In the genomic region with DNA sequence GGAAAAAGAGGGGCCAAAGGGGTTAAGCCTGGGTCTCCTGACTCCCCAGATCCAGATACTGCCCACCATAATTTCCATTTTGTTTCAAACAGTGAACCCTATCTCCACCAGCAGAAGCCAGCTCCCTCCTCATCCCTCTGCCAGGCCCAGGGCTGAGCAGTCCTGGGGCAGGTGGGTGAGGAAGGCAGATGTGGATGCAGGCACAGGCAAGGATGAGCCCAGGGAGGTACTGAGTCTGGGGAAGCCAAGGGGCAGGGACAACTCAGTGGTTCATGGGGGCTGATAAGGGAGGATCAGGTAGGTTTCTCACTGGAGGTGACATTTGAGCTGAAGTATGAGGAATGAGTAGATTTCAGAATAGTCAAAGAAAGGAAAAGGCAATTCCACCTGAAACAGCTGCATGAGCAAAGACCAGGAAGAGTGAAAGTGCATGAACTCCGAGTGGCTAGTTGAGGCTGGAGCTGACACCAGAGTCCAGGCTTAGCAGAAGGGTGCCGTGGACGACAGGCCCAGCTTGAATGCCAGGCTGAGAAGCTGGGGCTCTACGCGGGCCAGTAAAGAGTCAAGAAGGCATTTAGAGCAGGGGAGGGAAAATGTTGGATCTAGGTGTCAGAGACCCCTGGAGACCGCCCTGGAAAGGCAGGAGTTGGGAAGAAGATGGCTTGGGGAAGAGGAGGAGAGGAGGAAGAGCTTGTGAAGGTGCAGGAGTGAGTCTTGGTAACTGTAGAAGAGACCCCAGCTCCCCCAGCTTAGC, we compare ENCODE assay signal across 1 cellular context.
TF ChIP-seq lines count a peak whose summit lies in the region.

No MANE protein-coding gene starts in this region.

TF ChIP-seq in HEK293, 187 proteins besides CTCF, POLR2A, EP300 and RAD21 (continued from another document):
- TF ChIP-seq, protein P1, sequence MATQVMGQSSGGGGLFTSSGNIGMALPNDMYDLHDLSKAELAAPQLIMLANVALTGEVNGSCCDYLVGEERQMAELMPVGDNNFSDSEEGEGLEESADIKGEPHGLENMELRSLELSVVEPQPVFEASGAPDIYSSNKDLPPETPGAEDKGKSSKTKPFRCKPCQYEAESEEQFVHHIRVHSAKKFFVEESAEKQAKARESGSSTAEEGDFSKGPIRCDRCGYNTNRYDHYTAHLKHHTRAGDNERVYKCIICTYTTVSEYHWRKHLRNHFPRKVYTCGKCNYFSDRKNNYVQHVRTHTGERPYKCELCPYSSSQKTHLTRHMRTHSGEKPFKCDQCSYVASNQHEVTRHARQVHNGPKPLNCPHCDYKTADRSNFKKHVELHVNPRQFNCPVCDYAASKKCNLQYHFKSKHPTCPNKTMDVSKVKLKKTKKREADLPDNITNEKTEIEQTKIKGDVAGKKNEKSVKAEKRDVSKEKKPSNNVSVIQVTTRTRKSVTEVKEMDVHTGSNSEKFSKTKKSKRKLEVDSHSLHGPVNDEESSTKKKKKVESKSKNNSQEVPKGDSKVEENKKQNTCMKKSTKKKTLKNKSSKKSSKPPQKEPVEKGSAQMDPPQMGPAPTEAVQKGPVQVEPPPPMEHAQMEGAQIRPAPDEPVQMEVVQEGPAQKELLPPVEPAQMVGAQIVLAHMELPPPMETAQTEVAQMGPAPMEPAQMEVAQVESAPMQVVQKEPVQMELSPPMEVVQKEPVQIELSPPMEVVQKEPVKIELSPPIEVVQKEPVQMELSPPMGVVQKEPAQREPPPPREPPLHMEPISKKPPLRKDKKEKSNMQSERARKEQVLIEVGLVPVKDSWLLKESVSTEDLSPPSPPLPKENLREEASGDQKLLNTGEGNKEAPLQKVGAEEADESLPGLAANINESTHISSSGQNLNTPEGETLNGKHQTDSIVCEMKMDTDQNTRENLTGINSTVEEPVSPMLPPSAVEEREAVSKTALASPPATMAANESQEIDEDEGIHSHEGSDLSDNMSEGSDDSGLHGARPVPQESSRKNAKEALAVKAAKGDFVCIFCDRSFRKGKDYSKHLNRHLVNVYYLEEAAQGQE (tag by site-specific recombination; IDR thresholded peaks at IDR 0.05), result 0 out of 2 replicates have a peak, but pooled peaks have one; percentile 11
- TF ChIP-seq ZNF214 (tag by site-specific recombination; IDR thresholded peaks at IDR 0.05; ENCODE audit: borderline replicate concordance), result no peak
- no peak; the same call in 1 of the 2 replicates for TF ChIP-seq ZNF24 (tag by site-specific recombination; IDR thresholded peaks at IDR 0.05)
- TF ChIP-seq ZNF223 (tag by site-specific recombination; IDR thresholded peaks at IDR 0.05), result no peak
- TF ChIP-seq ZBTB7A (tag by site-specific recombination; IDR thresholded peaks at IDR 0.05; ENCODE audit: low read depth), result peak; percentile 97
- peak; percentile 19; the same call in 1 of the 2 replicates for TF ChIP-seq ZFP37 (tag by site-specific recombination; IDR thresholded peaks at IDR 0.05)
- no peak for TF ChIP-seq ZFP3 (tag by site-specific recombination; IDR thresholded peaks at IDR 0.05; ENCODE audit: low read depth)
- TF ChIP-seq ZNF366 (tag by site-specific recombination; conservative IDR thresholded peaks at IDR 0.05), result 0 out of 2 replicates have a peak, but pooled peaks have one; percentile 10
- TF ChIP-seq, protein P2, sequence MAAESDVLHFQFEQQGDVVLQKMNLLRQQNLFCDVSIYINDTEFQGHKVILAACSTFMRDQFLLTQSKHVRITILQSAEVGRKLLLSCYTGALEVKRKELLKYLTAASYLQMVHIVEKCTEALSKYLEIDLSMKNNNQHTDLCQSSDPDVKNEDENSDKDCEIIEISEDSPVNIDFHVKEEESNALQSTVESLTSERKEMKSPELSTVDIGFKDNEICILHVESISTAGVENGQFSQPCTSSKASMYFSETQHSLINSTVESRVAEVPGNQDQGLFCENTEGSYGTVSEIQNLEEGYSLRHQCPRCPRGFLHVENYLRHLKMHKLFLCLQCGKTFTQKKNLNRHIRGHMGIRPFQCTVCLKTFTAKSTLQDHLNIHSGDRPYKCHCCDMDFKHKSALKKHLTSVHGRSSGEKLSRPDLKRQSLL (tag by site-specific recombination; IDR thresholded peaks at IDR 0.05), result peak; percentile 1; the same call in 1 of the 2 replicates
- TF ChIP-seq KLF16 (tag by site-specific recombination; IDR thresholded peaks at IDR 0.05), result no peak
- TF ChIP-seq ZNF394 (tag by site-specific recombination; IDR thresholded peaks at IDR 0.05; ENCODE audit: borderline replicate concordance), result no peak
- TF ChIP-seq ZNF843 (tag by site-specific recombination; IDR thresholded peaks at IDR 0.05), result peak; percentile 14; the same call in 1 of the 2 replicates
- TF ChIP-seq ZNF561 (tag by site-specific recombination; IDR thresholded peaks at IDR 0.05; ENCODE audit: borderline replicate concordance), result no peak
- TF ChIP-seq REPIN1 (tag by site-specific recombination; IDR thresholded peaks at IDR 0.05; ENCODE audit: low read depth), result peak; percentile 13; the same call in 1 of the 2 replicates
- peak; percentile 88 for TF ChIP-seq PRDM1 (tag by site-specific recombination; IDR thresholded peaks at IDR 0.05)
- peak; percentile 13; the same call in 1 of the 2 replicates for TF ChIP-seq ZNF2 (tag by site-specific recombination; IDR thresholded peaks at IDR 0.05)
- TF ChIP-seq, protein P3, sequence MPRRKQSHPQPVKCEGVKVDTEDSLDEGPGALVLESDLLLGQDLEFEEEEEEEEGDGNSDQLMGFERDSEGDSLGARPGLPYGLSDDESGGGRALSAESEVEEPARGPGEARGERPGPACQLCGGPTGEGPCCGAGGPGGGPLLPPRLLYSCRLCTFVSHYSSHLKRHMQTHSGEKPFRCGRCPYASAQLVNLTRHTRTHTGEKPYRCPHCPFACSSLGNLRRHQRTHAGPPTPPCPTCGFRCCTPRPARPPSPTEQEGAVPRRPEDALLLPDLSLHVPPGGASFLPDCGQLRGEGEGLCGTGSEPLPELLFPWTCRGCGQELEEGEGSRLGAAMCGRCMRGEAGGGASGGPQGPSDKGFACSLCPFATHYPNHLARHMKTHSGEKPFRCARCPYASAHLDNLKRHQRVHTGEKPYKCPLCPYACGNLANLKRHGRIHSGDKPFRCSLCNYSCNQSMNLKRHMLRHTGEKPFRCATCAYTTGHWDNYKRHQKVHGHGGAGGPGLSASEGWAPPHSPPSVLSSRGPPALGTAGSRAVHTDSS (tag by site-specific recombination; IDR thresholded peaks at IDR 0.05), result peak; percentile 51; the same call in 1 of the 2 replicates
- TF ChIP-seq ZNF623 (tag by site-specific recombination; IDR thresholded peaks at IDR 0.05), result 0 out of 2 replicates have a peak, but pooled peaks have one; percentile 11
- TF ChIP-seq, protein P4, sequence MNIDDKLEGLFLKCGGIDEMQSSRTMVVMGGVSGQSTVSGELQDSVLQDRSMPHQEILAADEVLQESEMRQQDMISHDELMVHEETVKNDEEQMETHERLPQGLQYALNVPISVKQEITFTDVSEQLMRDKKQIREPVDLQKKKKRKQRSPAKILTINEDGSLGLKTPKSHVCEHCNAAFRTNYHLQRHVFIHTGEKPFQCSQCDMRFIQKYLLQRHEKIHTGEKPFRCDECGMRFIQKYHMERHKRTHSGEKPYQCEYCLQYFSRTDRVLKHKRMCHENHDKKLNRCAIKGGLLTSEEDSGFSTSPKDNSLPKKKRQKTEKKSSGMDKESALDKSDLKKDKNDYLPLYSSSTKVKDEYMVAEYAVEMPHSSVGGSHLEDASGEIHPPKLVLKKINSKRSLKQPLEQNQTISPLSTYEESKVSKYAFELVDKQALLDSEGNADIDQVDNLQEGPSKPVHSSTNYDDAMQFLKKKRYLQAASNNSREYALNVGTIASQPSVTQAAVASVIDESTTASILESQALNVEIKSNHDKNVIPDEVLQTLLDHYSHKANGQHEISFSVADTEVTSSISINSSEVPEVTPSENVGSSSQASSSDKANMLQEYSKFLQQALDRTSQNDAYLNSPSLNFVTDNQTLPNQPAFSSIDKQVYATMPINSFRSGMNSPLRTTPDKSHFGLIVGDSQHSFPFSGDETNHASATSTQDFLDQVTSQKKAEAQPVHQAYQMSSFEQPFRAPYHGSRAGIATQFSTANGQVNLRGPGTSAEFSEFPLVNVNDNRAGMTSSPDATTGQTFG (tag by site-specific recombination; IDR thresholded peaks at IDR 0.05; ENCODE audit: borderline replicate concordance), result no peak
- TF ChIP-seq, protein P5, sequence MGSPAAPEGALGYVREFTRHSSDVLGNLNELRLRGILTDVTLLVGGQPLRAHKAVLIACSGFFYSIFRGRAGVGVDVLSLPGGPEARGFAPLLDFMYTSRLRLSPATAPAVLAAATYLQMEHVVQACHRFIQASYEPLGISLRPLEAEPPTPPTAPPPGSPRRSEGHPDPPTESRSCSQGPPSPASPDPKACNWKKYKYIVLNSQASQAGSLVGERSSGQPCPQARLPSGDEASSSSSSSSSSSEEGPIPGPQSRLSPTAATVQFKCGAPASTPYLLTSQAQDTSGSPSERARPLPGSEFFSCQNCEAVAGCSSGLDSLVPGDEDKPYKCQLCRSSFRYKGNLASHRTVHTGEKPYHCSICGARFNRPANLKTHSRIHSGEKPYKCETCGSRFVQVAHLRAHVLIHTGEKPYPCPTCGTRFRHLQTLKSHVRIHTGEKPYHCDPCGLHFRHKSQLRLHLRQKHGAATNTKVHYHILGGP (tag by site-specific recombination; IDR thresholded peaks at IDR 0.05), result no peak
- no peak for TF ChIP-seq ZNF747 (tag by site-specific recombination; IDR thresholded peaks at IDR 0.05)
- TF ChIP-seq YY2 (tag by site-specific recombination; IDR thresholded peaks at IDR 0.05), result peak; percentile 18; the same call in 1 of the 2 replicates
- TF ChIP-seq, protein P6, sequence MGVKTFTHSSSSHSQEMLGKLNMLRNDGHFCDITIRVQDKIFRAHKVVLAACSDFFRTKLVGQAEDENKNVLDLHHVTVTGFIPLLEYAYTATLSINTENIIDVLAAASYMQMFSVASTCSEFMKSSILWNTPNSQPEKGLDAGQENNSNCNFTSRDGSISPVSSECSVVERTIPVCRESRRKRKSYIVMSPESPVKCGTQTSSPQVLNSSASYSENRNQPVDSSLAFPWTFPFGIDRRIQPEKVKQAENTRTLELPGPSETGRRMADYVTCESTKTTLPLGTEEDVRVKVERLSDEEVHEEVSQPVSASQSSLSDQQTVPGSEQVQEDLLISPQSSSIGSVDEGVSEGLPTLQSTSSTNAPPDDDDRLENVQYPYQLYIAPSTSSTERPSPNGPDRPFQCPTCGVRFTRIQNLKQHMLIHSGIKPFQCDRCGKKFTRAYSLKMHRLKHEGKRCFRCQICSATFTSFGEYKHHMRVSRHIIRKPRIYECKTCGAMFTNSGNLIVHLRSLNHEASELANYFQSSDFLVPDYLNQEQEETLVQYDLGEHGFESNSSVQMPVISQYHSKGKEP (tag by site-specific recombination; IDR thresholded peaks at IDR 0.05), result no peak
- TF ChIP-seq ZNF354C (tag by site-specific recombination; IDR thresholded peaks at IDR 0.05; ENCODE audit: borderline replicate concordance, low read depth), result no peak
- TF ChIP-seq, protein P7, sequence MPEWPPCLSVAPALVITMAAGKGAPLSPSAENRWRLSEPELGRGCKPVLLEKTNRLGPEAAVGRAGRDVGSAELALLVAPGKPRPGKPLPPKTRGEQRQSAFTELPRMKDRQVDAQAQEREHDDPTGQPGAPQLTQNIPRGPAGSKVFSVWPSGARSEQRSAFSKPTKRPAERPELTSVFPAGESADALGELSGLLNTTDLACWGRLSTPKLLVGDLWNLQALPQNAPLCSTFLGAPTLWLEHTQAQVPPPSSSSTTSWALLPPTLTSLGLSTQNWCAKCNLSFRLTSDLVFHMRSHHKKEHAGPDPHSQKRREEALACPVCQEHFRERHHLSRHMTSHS (tag by site-specific recombination; IDR thresholded peaks at IDR 0.05), result no peak
- no peak for TF ChIP-seq ZNF548 (tag by site-specific recombination; IDR thresholded peaks at IDR 0.05)
- TF ChIP-seq ZBTB17 (tag by site-specific recombination; IDR thresholded peaks at IDR 0.05), result peak; percentile 67
- TF ChIP-seq ZEB2 (tag by site-specific recombination; IDR thresholded peaks at IDR 0.05), result no peak
- no peak for TF ChIP-seq ZNF610 (tag by site-specific recombination; IDR thresholded peaks at IDR 0.05; ENCODE audit: borderline replicate concordance)
- peak; percentile 27; the same call in 1 of the 2 replicates for TF ChIP-seq ZBTB21 (tag by site-specific recombination; IDR thresholded peaks at IDR 0.05)
- TF ChIP-seq, protein P8, sequence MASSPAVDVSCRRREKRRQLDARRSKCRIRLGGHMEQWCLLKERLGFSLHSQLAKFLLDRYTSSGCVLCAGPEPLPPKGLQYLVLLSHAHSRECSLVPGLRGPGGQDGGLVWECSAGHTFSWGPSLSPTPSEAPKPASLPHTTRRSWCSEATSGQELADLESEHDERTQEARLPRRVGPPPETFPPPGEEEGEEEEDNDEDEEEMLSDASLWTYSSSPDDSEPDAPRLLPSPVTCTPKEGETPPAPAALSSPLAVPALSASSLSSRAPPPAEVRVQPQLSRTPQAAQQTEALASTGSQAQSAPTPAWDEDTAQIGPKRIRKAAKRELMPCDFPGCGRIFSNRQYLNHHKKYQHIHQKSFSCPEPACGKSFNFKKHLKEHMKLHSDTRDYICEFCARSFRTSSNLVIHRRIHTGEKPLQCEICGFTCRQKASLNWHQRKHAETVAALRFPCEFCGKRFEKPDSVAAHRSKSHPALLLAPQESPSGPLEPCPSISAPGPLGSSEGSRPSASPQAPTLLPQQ (tag by site-specific recombination; IDR thresholded peaks at IDR 0.05), result peak; percentile 24; the same call in 1 of the 2 replicates
- TF ChIP-seq, protein P9, sequence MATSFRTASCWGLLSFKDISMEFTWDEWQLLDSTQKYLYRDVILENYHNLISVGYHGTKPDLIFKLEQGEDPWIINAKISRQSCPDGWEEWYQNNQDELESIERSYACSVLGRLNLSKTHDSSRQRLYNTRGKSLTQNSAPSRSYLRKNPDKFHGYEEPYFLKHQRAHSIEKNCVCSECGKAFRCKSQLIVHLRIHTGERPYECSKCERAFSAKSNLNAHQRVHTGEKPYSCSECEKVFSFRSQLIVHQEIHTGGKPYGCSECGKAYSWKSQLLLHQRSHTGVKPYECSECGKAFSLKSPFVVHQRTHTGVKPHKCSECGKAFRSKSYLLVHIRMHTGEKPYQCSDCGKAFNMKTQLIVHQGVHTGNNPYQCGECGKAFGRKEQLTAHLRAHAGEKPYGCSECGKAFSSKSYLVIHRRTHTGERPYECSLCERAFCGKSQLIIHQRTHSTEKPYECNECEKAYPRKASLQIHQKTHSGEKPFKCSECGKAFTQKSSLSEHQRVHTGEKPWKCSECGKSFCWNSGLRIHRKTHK (tag by site-specific recombination; IDR thresholded peaks at IDR 0.05), result no peak
- TF ChIP-seq, protein P10, sequence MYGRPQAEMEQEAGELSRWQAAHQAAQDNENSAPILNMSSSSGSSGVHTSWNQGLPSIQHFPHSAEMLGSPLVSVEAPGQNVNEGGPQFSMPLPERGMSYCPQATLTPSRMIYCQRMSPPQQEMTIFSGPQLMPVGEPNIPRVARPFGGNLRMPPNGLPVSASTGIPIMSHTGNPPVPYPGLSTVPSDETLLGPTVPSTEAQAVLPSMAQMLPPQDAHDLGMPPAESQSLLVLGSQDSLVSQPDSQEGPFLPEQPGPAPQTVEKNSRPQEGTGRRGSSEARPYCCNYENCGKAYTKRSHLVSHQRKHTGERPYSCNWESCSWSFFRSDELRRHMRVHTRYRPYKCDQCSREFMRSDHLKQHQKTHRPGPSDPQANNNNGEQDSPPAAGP (tag by site-specific recombination; IDR thresholded peaks at IDR 0.05), result peak; percentile 41
- no peak; the same call in 1 of the 2 replicates for TF ChIP-seq ZNF146 (tag by site-specific recombination; IDR thresholded peaks at IDR 0.05)
